In genomic region chr10:70352401-70353097, GRCh38 we compare ENCODE assay signal across 1 cellular context.
TF ChIP-seq lines count a peak whose summit lies in the region.

No MANE protein-coding gene starts in this region.

TF ChIP-seq in HepG2, 621 proteins besides CTCF, POLR2A, EP300 and RAD21 (continued from another document and continues in another):
- peak; percentile 63 for TF ChIP-seq BCL6 (CRISPR knock-in tag; IDR thresholded peaks at IDR 0.05)
- no peak for TF ChIP-seq ZNF160 (CRISPR knock-in tag; IDR thresholded peaks at IDR 0.05)
- no peak for TF ChIP-seq GTF3A (CRISPR knock-in tag; conservative IDR thresholded peaks at IDR 0.05)
- TF ChIP-seq ZNF274 (CRISPR knock-in tag; IDR thresholded peaks at IDR 0.05): no peak
- TF ChIP-seq NR2F2 (IDR thresholded peaks at IDR 0.05; ENCODE audit: borderline replicate concordance, low read depth): 0 out of 2 replicates have a peak, but pooled peaks have one; percentile 21
- TF ChIP-seq HNF4G (IDR thresholded peaks at IDR 0.05; ENCODE audit: borderline replicate concordance, low read depth, low read length): peak; percentile 87
- TF ChIP-seq HNF4G (CRISPR knock-in tag; IDR thresholded peaks at IDR 0.05; ENCODE audit: borderline replicate concordance, low read depth): peak; percentile 80
- TF ChIP-seq FOSL1 (CRISPR knock-in tag; IDR thresholded peaks at IDR 0.05; ENCODE audit: borderline replicate concordance): no peak
- TF ChIP-seq, protein P1, sequence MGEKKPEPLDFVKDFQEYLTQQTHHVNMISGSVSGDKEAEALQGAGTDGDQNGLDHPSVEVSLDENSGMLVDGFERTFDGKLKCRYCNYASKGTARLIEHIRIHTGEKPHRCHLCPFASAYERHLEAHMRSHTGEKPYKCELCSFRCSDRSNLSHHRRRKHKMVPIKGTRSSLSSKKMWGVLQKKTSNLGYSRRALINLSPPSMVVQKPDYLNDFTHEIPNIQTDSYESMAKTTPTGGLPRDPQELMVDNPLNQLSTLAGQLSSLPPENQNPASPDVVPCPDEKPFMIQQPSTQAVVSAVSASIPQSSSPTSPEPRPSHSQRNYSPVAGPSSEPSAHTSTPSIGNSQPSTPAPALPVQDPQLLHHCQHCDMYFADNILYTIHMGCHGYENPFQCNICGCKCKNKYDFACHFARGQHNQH (CRISPR knock-in tag; IDR thresholded peaks at IDR 0.05): peak; percentile 77; the same call in 1 of the 2 replicates
- no peak for TF ChIP-seq ZNF660 (CRISPR knock-in tag; IDR thresholded peaks at IDR 0.05; ENCODE audit: borderline replicate concordance, low read depth)
- TF ChIP-seq ZMYM3 (CRISPR knock-in tag; IDR thresholded peaks at IDR 0.05): peak; percentile 31; the same call in 1 of the 2 replicates
- TF ChIP-seq, protein P2, sequence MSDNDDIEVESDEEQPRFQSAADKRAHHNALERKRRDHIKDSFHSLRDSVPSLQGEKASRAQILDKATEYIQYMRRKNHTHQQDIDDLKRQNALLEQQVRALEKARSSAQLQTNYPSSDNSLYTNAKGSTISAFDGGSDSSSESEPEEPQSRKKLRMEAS (IDR thresholded peaks at IDR 0.05): peak; percentile 77; the same call in 1 of the 2 replicates
- no peak for TF ChIP-seq TAF15 (IDR thresholded peaks at IDR 0.05; ENCODE audit: low read depth, low read length, poor library complexity, severe bottlenecking)
- TF ChIP-seq, protein P3, sequence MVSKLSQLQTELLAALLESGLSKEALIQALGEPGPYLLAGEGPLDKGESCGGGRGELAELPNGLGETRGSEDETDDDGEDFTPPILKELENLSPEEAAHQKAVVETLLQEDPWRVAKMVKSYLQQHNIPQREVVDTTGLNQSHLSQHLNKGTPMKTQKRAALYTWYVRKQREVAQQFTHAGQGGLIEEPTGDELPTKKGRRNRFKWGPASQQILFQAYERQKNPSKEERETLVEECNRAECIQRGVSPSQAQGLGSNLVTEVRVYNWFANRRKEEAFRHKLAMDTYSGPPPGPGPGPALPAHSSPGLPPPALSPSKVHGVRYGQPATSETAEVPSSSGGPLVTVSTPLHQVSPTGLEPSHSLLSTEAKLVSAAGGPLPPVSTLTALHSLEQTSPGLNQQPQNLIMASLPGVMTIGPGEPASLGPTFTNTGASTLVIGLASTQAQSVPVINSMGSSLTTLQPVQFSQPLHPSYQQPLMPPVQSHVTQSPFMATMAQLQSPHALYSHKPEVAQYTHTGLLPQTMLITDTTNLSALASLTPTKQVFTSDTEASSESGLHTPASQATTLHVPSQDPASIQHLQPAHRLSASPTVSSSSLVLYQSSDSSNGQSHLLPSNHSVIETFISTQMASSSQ (IDR thresholded peaks at IDR 0.05; ENCODE audit: low read depth): peak; percentile 54
- TF ChIP-seq, protein P3 (CRISPR knock-in tag; IDR thresholded peaks at IDR 0.05; ENCODE audit: borderline replicate concordance): 0 out of 2 replicates have a peak, but pooled peaks have one; percentile 24
- TF ChIP-seq, protein P4, sequence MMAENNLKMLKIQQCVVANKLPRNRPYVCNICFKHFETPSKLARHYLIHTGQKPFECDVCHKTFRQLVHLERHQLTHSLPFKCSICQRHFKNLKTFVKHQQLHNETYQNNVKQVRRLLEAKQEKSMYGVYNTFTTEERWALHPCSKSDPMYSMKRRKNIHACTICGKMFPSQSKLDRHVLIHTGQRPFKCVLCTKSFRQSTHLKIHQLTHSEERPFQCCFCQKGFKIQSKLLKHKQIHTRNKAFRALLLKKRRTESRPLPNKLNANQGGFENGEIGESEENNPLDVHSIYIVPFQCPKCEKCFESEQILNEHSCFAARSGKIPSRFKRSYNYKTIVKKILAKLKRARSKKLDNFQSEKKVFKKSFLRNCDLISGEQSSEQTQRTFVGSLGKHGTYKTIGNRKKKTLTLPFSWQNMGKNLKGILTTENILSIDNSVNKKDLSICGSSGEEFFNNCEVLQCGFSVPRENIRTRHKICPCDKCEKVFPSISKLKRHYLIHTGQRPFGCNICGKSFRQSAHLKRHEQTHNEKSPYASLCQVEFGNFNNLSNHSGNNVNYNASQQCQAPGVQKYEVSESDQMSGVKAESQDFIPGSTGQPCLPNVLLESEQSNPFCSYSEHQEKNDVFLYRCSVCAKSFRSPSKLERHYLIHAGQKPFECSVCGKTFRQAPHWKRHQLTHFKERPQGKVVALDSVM (CRISPR knock-in tag; IDR thresholded peaks at IDR 0.05): no peak
- TF ChIP-seq HDAC2 (CRISPR knock-in tag; IDR thresholded peaks at IDR 0.05): peak; percentile 72
- peak; percentile 19; the same call in 1 of the 2 replicates for TF ChIP-seq REPIN1 (CRISPR knock-in tag; IDR thresholded peaks at IDR 0.05; ENCODE audit: borderline replicate concordance, low read depth)
- TF ChIP-seq ZNF230 (CRISPR knock-in tag; IDR thresholded peaks at IDR 0.05): 0 out of 2 replicates have a peak, but pooled peaks have one; percentile 39
- TF ChIP-seq, protein P5, sequence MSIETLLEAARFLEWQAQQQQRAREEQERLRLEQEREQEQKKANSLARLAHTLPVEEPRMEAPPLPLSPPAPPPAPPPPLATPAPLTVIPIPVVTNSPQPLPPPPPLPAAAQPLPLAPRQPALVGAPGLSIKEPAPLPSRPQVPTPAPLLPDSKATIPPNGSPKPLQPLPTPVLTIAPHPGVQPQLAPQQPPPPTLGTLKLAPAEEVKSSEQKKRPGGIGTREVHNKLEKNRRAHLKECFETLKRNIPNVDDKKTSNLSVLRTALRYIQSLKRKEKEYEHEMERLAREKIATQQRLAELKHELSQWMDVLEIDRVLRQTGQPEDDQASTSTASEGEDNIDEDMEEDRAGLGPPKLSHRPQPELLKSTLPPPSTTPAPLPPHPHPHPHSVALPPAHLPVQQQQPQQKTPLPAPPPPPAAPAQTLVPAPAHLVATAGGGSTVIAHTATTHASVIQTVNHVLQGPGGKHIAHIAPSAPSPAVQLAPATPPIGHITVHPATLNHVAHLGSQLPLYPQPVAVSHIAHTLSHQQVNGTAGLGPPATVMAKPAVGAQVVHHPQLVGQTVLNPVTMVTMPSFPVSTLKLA (IDR thresholded peaks at IDR 0.05): peak; percentile 75
- no peak for TF ChIP-seq GATA4 (IDR thresholded peaks at IDR 0.05; ENCODE audit: borderline replicate concordance, low read depth)
- TF ChIP-seq RFXAP (CRISPR knock-in tag; IDR thresholded peaks at IDR 0.05; ENCODE audit: borderline replicate concordance): no peak
- no peak for TF ChIP-seq PTBP1 (IDR thresholded peaks at IDR 0.05; ENCODE audit: low read depth, low read length, poor library complexity, severe bottlenecking)
- TF ChIP-seq, protein P6, sequence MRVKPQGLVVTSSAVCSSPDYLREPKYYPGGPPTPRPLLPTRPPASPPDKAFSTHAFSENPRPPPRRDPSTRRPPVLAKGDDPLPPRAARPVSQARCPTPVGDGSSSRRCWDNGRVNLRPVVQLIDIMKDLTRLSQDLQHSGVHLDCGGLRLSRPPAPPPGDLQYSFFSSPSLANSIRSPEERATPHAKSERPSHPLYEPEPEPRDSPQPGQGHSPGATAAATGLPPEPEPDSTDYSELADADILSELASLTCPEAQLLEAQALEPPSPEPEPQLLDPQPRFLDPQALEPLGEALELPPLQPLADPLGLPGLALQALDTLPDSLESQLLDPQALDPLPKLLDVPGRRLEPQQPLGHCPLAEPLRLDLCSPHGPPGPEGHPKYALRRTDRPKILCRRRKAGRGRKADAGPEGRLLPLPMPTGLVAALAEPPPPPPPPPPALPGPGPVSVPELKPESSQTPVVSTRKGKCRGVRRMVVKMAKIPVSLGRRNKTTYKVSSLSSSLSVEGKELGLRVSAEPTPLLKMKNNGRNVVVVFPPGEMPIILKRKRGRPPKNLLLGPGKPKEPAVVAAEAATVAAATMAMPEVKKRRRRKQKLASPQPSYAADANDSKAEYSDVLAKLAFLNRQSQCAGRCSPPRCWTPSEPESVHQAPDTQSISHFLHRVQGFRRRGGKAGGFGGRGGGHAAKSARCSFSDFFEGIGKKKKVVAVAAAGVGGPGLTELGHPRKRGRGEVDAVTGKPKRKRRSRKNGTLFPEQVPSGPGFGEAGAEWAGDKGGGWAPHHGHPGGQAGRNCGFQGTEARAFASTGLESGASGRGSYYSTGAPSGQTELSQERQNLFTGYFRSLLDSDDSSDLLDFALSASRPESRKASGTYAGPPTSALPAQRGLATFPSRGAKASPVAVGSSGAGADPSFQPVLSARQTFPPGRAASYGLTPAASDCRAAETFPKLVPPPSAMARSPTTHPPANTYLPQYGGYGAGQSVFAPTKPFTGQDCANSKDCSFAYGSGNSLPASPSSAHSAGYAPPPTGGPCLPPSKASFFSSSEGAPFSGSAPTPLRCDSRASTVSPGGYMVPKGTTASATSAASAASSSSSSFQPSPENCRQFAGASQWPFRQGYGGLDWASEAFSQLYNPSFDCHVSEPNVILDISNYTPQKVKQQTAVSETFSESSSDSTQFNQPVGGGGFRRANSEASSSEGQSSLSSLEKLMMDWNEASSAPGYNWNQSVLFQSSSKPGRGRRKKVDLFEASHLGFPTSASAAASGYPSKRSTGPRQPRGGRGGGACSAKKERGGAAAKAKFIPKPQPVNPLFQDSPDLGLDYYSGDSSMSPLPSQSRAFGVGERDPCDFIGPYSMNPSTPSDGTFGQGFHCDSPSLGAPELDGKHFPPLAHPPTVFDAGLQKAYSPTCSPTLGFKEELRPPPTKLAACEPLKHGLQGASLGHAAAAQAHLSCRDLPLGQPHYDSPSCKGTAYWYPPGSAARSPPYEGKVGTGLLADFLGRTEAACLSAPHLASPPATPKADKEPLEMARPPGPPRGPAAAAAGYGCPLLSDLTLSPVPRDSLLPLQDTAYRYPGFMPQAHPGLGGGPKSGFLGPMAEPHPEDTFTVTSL (CRISPR knock-in tag; IDR thresholded peaks at IDR 0.05; ENCODE audit: borderline replicate concordance): peak; percentile 92; the same call in 1 of the 2 replicates
- no peak for TF ChIP-seq IKZF1 (IDR thresholded peaks at IDR 0.05)
- peak; percentile 68; the same call in 1 of the 2 replicates for TF ChIP-seq TARDBP (CRISPR knock-in tag; IDR thresholded peaks at IDR 0.05)
- TF ChIP-seq ZBTB37 (CRISPR knock-in tag; IDR thresholded peaks at IDR 0.05): peak; percentile 85
- no peak for TF ChIP-seq NFE2L2 (IDR thresholded peaks at IDR 0.05; ENCODE audit: low read length)
- TF ChIP-seq ZBTB34 (CRISPR knock-in tag; IDR thresholded peaks at IDR 0.05): peak; percentile 82; the same call in 1 of the 2 replicates
- TF ChIP-seq FOXK2 (IDR thresholded peaks at IDR 0.05): peak; percentile 78; the same call in 1 of the 2 replicates
- TF ChIP-seq ZNF768 (CRISPR knock-in tag; IDR thresholded peaks at IDR 0.05): no peak
- peak; percentile 51 for TF ChIP-seq PRPF4 (IDR thresholded peaks at IDR 0.05; ENCODE audit: low read depth, low read length, poor library complexity, severe bottlenecking)
- no peak for TF ChIP-seq TERF1 (CRISPR knock-in tag; IDR thresholded peaks at IDR 0.05)
- no peak for TF ChIP-seq ZNF547 (CRISPR knock-in tag; IDR thresholded peaks at IDR 0.05)
- no peak for TF ChIP-seq ZNF430 (CRISPR knock-in tag; IDR thresholded peaks at IDR 0.05)
- TF ChIP-seq MYPOP (CRISPR knock-in tag; IDR thresholded peaks at IDR 0.05): peak; percentile 25; the same call in 1 of the 2 replicates
- no peak; the same call in 1 of the 2 replicates for TF ChIP-seq ZNF136 (CRISPR knock-in tag; IDR thresholded peaks at IDR 0.05; ENCODE audit: low read depth)
